ENCODE assay signal across 22 cellular contexts in the genomic region with DNA sequence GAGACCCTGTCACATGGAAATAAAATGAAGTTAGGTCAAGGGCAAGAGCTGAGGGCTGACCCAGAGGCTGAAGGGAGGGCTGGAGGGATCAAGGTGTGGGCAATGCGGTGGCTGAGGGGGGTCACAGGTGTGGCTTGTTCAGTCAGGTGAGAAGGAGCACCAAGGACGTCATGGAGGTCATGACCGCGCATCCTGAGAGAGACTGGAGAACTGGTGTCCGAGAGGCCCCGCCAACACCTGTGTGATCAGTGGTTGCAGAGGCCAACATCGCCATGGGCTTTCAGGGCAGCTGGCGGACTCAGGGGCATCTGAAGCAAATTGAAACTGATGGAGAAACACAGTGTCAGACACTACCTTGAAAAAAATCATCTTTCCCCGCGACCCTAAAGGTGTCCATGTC. TPM values are rescaled to one million over a fixed set of nuclear protein-coding genes. Genes with fewer than 3 reads are reported as not detected.
A peak's percentile ranks its signal among the peaks of the same experiment; 100 is the strongest.
DNase-seq lines count a peak whose midpoint lies in the region; ATAC-seq, FAIRE-seq and TF ChIP-seq lines count a peak whose summit lies in the region.
"Had no signal": no experiment of that assay in that cellular context is flagged by ENCODE, and none has a peak within 500 bp of the region (broad histone marks: within the 10 kb centered on the region; RNA-seq: fewer than 3 reads in every experiment).

No MANE protein-coding gene starts in this region.

- H2AK9ac ChIP-seq in IMR-90 (replicated peaks; ENCODE audit: low read depth, low read length, poor library complexity), result no peak overlapping the region

- POLR2A ChIA-PET in IMR-90 (lab: Charles Lee; ENCODE audit: unreplicated experiment), result no interaction called here
- POLR2A ChIA-PET in RWPE1 (lab: Yijun Ruan, JAX; ENCODE audit: low non-redundant PET), result no interaction called here
- POLR2A ChIA-PET in activated CD4-positive, alpha-beta memory T cell treated with anti-CD3 and anti-CD28 coated beads for 36 hours (lab: Charles Lee), result no interaction called here

- H3K56ac ChIP-seq in IMR-90 (ENCODE audit: extremely low read depth, insufficient read depth, low read length), result no peak overlapping the region

- H3K79me2 ChIP-seq in keratinocyte (ENCODE audit: control insufficient read depth, insufficient read depth, low read length), result no peaks in the 10 kb centered on the region

- no peak overlapping the region for H3K27ac ChIP-seq in IMR-90 (ENCODE audit: insufficient read depth, low read length)
- peak overlapping the region; percentile 88 for H3K27ac ChIP-seq in RWPE1
- H3K27ac ChIP-seq in keratinocyte (ENCODE audit: control insufficient read depth, insufficient read depth, low read length), result no peak overlapping the region
- no peak overlapping the region for H3K27ac ChIP-seq in thyroid gland

- no peak overlapping the region for H3K4me3 Mint-ChIP-seq in activated CD4-positive, alpha-beta memory T cell treated with anti-CD3 and anti-CD28 coated beads for 36 hours
- H3K4me3 Mint-ChIP-seq: CD8-positive, alpha-beta T cell had no signal

- ATAC-seq in IMR-90 (ENCODE audit: low read depth), result no peak
- ATAC-seq: CD8-positive, alpha-beta T cell; HepG2 had no signal

- DNase-seq in IMR-90 (no peak), RWPE1 (ENCODE audit: low spot score) (no peak), keratinocyte (ENCODE audit: low read depth, low spot score) (no peak), urothelium cell line (ENCODE audit: low spot score) (no peak), thyroid gland (no peak), NCI-H748 treated with DMSO at 0.1 percent for 48 hours (lab: John Stamatoyannopoulos, UW) (no peak)
- DNase-seq in activated CD4-positive, alpha-beta memory T cell treated with anti-CD3 and anti-CD28 coated beads for 36 hours, result no peak
- DNase-seq: C1 segment of cervical spinal cord; CD8-positive, alpha-beta T cell; DMS153; GOT3; HCEC 1CT; KG1; NCI-H1105; NCI-H2029; NCI-H2227 treated with DMSO at 0.1 percent for 48 hours; NCI-H510A; Right ventricle myocardium superior had no signal

- BruUV-seq in IMR-90 (replicated peaks; lab: Mats Ljungman, UMichigan), result no TSS peak

- H2BK15ac ChIP-seq in IMR-90 (ENCODE audit: low read depth, low read length), result no peak overlapping the region

- dilution Hi-C loops in IMR-90 (cut with HindIII; ENCODE audit: low sequenced_read_pairs, unreplicated experiment) (no loop called here), keratinocyte (cut with MboI; ENCODE audit: extremely low pct_ligation_motif_present, low sequenced_read_pairs) (no loop called here)

- no peak overlapping the region for H3K4ac ChIP-seq in IMR-90 (ENCODE audit: low read depth, low read length)

- 83% methylated on average over 4 of the region's 10 CpGs; no CpG with 5 or more reads in 1 of the 2 experiments for WGBS in IMR-90 (ENCODE audit: extremely low coverage in 2 of 2, insufficient read length in 1 of 2), 2 experiments
- WGBS in thyroid gland, 2 donors, result 89 to 94% methylated on average over 10 of the region's 10 CpGs

- no peak overlapping the region for H3K14ac ChIP-seq in IMR-90 (replicated peaks; ENCODE audit: low read depth, low read length)

- FAIRE-seq in keratinocyte (lab: Jason Lieb, UNC), result no peak
- peak; percentile 27 for FAIRE-seq in urothelium cell line (lab: Jason Lieb, UNC)
- FAIRE-seq: G401.6, GM12892, HepG2 had no signal

- no peaks in the 10 kb centered on the region for H3K36me3 Mint-ChIP-seq in activated CD4-positive, alpha-beta memory T cell treated with anti-CD3 and anti-CD28 coated beads for 36 hours
- H3K36me3 Mint-ChIP-seq: CD8-positive, alpha-beta T cell had no signal

- no peaks in the 10 kb centered on the region for H3K27me3 Mint-ChIP-seq in activated CD4-positive, alpha-beta memory T cell treated with anti-CD3 and anti-CD28 coated beads for 36 hours

- H3K4me2 ChIP-seq in IMR-90 (ENCODE audit: low read depth, low read length) (no peak overlapping the region), keratinocyte (ENCODE audit: control insufficient read depth, extremely low read depth, insufficient read depth, low read depth, low read length) (peak overlapping the region; percentile 13)

- peaks cover 18% of the 10 kb centered on the region for H3K4me1 ChIP-seq in IMR-90 (ENCODE audit: control insufficient read depth, insufficient read depth, low read length)
- peaks cover 16% of the 10 kb centered on the region for H3K4me1 ChIP-seq in keratinocyte (ENCODE audit: control insufficient read depth, extremely low read depth, insufficient read depth, low read length)
- H3K4me1 ChIP-seq in thyroid gland, result peaks cover 8 to 21% of the 10 kb centered on the region in 2 donors

- no peaks in the 10 kb centered on the region for H3K4me1 Mint-ChIP-seq in activated CD4-positive, alpha-beta memory T cell treated with anti-CD3 and anti-CD28 coated beads for 36 hours (ENCODE audit: low read depth)

- CTCF ChIA-PET in IMR-90 (lab: Yijun Ruan, JAX), result no interaction called here
- CTCF ChIA-PET in RWPE1 (lab: Yijun Ruan, JAX), result interaction anchor here (0.6 kb wide), 1 partner anchor 115 kb away, joined by 5 read pairs; no protein-coding TSS in a partner anchor
- CTCF ChIA-PET in activated CD4-positive, alpha-beta memory T cell treated with anti-CD3 and anti-CD28 coated beads for 36 hours (lab: Charles Lee), result no interaction called here

- H4K5ac ChIP-seq in IMR-90 (ENCODE audit: low read depth, low read length), result no peak overlapping the region

- TF ChIP-seq POLR2A in IMR-90 (IDR thresholded peaks at IDR 0.05; ENCODE audit: low read depth, low read length), result no peak
- no peak for TF ChIP-seq POLR2A in thyroid gland (IDR thresholded peaks at IDR 0.05)

- H2BK5ac ChIP-seq in IMR-90 (ENCODE audit: low read depth, low read length, poor library complexity, severe bottlenecking), result no peak overlapping the region

- in situ Hi-C loops in IMR-90 (cut with MboI; ENCODE audit: low sequenced_read_pairs), result no loop called here

- H2AFZ ChIP-seq in IMR-90 (replicated peaks; ENCODE audit: low read length, poor library complexity) (no peak overlapping the region), keratinocyte (ENCODE audit: control insufficient read depth, low read length) (no peak overlapping the region)

- TF ChIP-seq CTCF in IMR-90 (conservative IDR thresholded peaks at IDR 0.05; ENCODE audit: low read depth, low read length), result no peak
- TF ChIP-seq CTCF in RWPE1 (conservative IDR thresholded peaks at IDR 0.05; ENCODE audit: low read depth), result no peak
- TF ChIP-seq CTCF in keratinocyte (optimal IDR thresholded peaks at IDR 0.05 in 1 of 3, IDR thresholded peaks at IDR 0.05 in 1 of 3, conservative IDR thresholded peaks at IDR 0.05 in 1 of 3; ENCODE audit: extremely low read depth in 1 of 3, insufficient read depth in 2 of 3, low read length in 3 of 3), result no peak
- TF ChIP-seq CTCF in thyroid gland (IDR thresholded peaks at IDR 0.05), result no peak

- H3K27me3 ChIP-seq in IMR-90 (ENCODE audit: control insufficient read depth, insufficient read depth, low read length), result no peaks in the 10 kb centered on the region
- H3K27me3 ChIP-seq in keratinocyte (ENCODE audit: control insufficient read depth, extremely low read depth, insufficient read depth, low read length), result no peaks in the 10 kb centered on the region
- H3K27me3 ChIP-seq in thyroid gland, result no peaks in the 10 kb centered on the region
- H3K27me3 ChIP-seq: Peyer's patch had no signal

- no peaks in the 10 kb centered on the region for H3K36me3 ChIP-seq in IMR-90 (ENCODE audit: control insufficient read depth, insufficient read depth, low read length)
- no peaks in the 10 kb centered on the region for H3K36me3 ChIP-seq in keratinocyte (ENCODE audit: control insufficient read depth in 2 of 2, extremely low read depth in 1 of 2, insufficient read depth in 2 of 2, low read length in 2 of 2)
- H3K36me3 ChIP-seq in thyroid gland, result no peaks in the 10 kb centered on the region
- H3K36me3 ChIP-seq: Peyer's patch had no signal

- H3K9me3 ChIP-seq in IMR-90 (ENCODE audit: control insufficient read depth, insufficient read depth, low read length) (no peaks in the 10 kb centered on the region), keratinocyte (ENCODE audit: control insufficient read depth, low read depth, low read length) (no peaks in the 10 kb centered on the region), thyroid gland (no peaks in the 10 kb centered on the region)
- H3K9me3 ChIP-seq: Peyer's patch had no signal

- H3K9me1 ChIP-seq in IMR-90 (ENCODE audit: insufficient read depth, low read length) (peaks cover 6% of the 10 kb centered on the region; the same call in 1 of the 2 replicates), keratinocyte (ENCODE audit: control insufficient read depth, extremely low read depth, insufficient read depth, low read length) (peaks cover 2% of the 10 kb centered on the region)

- no peak overlapping the region for H3K18ac ChIP-seq in IMR-90 (ENCODE audit: low read depth, low read length)

- H2AK5ac ChIP-seq in IMR-90 (ENCODE audit: low read depth, low read length), result peak overlapping the region; percentile 9; the same call in 1 of the 2 replicates

- H3K79me1 ChIP-seq in IMR-90 (ENCODE audit: low read depth in 1 of 2, low read length in 2 of 2), result no peaks in the 10 kb centered on the region

- no peak overlapping the region for H3K23ac ChIP-seq in IMR-90 (ENCODE audit: low read depth, low read length)

- no peak overlapping the region for H4K91ac ChIP-seq in IMR-90 (ENCODE audit: insufficient read depth, low read depth, low read length)

- no peaks in the 10 kb centered on the region for H3K9me3 Mint-ChIP-seq in activated CD4-positive, alpha-beta memory T cell treated with anti-CD3 and anti-CD28 coated beads for 36 hours
- H3K9me3 Mint-ChIP-seq: CD8-positive, alpha-beta T cell had no signal

- H4K20me1 ChIP-seq in IMR-90 (ENCODE audit: insufficient read depth, low read length) (no peaks in the 10 kb centered on the region), keratinocyte (ENCODE audit: control insufficient read depth, extremely low read depth, insufficient read depth, low read length) (no peaks in the 10 kb centered on the region)

- intact Hi-C loops in IMR-90 (cut with micrococcal nuclease), result no loop called here
- intact Hi-C loops in activated CD4-positive, alpha-beta memory T cell treated with anti-CD3 and anti-CD28 coated beads for 36 hours (cut with micrococcal nuclease), result no loop called here
- intact Hi-C loops in thyroid gland (cut with DNase I), result no loop called here

- H3K4me3 ChIP-seq in IMR-90 (ENCODE audit: insufficient read depth, low read depth, low read length) (no peak overlapping the region), keratinocyte (ENCODE audit: control insufficient read depth in 2 of 3, extremely low read depth in 1 of 3, insufficient read depth in 2 of 3, low read depth in 1 of 3, low read length in 3 of 3) (no peak overlapping the region), thyroid gland (replicated peaks in 1 of 3) (no peak overlapping the region)
- H3K4me3 ChIP-seq: Peyer's patch had no signal

- no peak overlapping the region for H4K8ac ChIP-seq in IMR-90 (ENCODE audit: low read depth in 2 of 2, low read length in 2 of 2)

- no peak for TF ChIP-seq RAD21 in IMR-90 (IDR thresholded peaks at IDR 0.05; ENCODE audit: low read length)

- no peak overlapping the region for H3K27ac Mint-ChIP-seq in activated CD4-positive, alpha-beta memory T cell treated with anti-CD3 and anti-CD28 coated beads for 36 hours
- H3K27ac Mint-ChIP-seq: CD8-positive, alpha-beta T cell had no signal

- H2BK20ac ChIP-seq in IMR-90 (ENCODE audit: low read depth, low read length), result no peak overlapping the region

- no peak overlapping the region for H2BK120ac ChIP-seq in IMR-90 (ENCODE audit: low read depth, low read length)

- no peak overlapping the region for H3K9ac ChIP-seq in IMR-90 (ENCODE audit: low read depth, low read length)
- no peak overlapping the region for H3K9ac ChIP-seq in keratinocyte (ENCODE audit: control insufficient read depth, extremely low read depth, insufficient read depth, low read length)

RNA-seq across cellular contexts. Expression of a gene that starts 13.0 kb away (rescaled TPM):
- under 0.01 and 0.28 TPM in 2 replicates for total RNA-seq in IMR-90 (2012; rRNA removed)
- 0.32 and 0.38 TPM in 2 replicates for polyA plus RNA-seq in IMR-90 (2012; rRNA removed)
- polyA plus RNA-seq in IMR-90 (2012; cell fraction: cytosol; rRNA removed), result 0.21 and 0.29 TPM in 2 replicates
- 2.2 and 2.7 TPM in 2 replicates for polyA plus RNA-seq in IMR-90 (2012; cell fraction: nucleus; rRNA removed; ENCODE audit: low replicate concordance)
- polyA plus RNA-seq in keratinocyte, result 0.10 to 0.15 TPM in 2 of 3 replicates, not detected in the other
- polyA plus RNA-seq in keratinocyte (2011; ENCODE audit: low read depth), result not detected
- polyA plus RNA-seq in keratinocyte (2011; cell fraction: cytosol; rRNA removed), result 0.08 TPM in 1 of 2 replicates, not detected in the other
- polyA plus RNA-seq in keratinocyte (2011; cell fraction: nucleus; rRNA removed), result 0.16 and 0.28 TPM in 2 replicates
- polyA plus RNA-seq in keratinocyte (2012; ENCODE audit: low replicate concordance), result 0.10 TPM in 1 of 2 replicates, not detected in the other
- 0.03 to 0.86 TPM in 2 of 3 replicates, not detected in the other for polyA minus RNA-seq in keratinocyte
- polyA minus RNA-seq in keratinocyte (2011; cell fraction: cytosol; rRNA and poly(A)+ RNA removed), result not detected
- polyA minus RNA-seq in keratinocyte (2011; cell fraction: nucleus; rRNA and poly(A)+ RNA removed), result 0.74 TPM in 1 of 2 replicates, not detected in the other
- 1 to 10 TPM; 9.6 TPM for total RNA-seq in activated CD4-positive, alpha-beta memory T cell treated with anti-CD3 and anti-CD28 coated beads for 36 hours
- under 1 TPM; under 0.01 to 0.78 (median 0.35) TPM for total RNA-seq in thyroid gland
